11 cellular contexts compared by ENCODE assay signal in genomic region chr10:60384708-60385398, GRCh38. TPM values are rescaled to one million over a fixed set of nuclear protein-coding genes. Genes with fewer than 3 reads are reported as not detected.
DNase-seq lines count a peak whose midpoint lies in the region; ATAC-seq and TF ChIP-seq lines count a peak whose summit lies in the region.
"Had no signal": no experiment of that assay in that cellular context is flagged by ENCODE, and none has a peak within 500 bp of the region (broad histone marks: within the 10 kb centered on the region; RNA-seq: fewer than 3 reads in every experiment).

No MANE protein-coding gene starts in this region.

- H3K36me3 Mint-ChIP-seq in activated naive CD8-positive, alpha-beta T cell treated with anti-CD3 and anti-CD28 coated beads for 36 hours, result no peaks in the 10 kb centered on the region

- H3K9me3 Mint-ChIP-seq in activated naive CD8-positive, alpha-beta T cell treated with anti-CD3 and anti-CD28 coated beads for 36 hours, result no peaks in the 10 kb centered on the region
- H3K9me3 Mint-ChIP-seq: activated T-helper 2 cell treated with anti-CD3 and anti-CD28 coated beads, Interferon-gamma antibody, Interleukin-2, Interleukin-4, amounts not matched to agents 10 μg/mL and 5 μg/mL and 100 μg/mL, durations not matched to agents 14 hours and 24 hours and 36 hours had no signal

- no peak for TF ChIP-seq CTCF in AG09309 (IDR thresholded peaks at IDR 0.05; ENCODE audit: control insufficient read depth, insufficient read depth, low read depth, low read length, missing control alignments)
- TF ChIP-seq CTCF in mucosa of descending colon (IDR thresholded peaks at IDR 0.05), result no peak

- no peak overlapping the region for H3K4me3 Mint-ChIP-seq in activated naive CD8-positive, alpha-beta T cell treated with anti-CD3 and anti-CD28 coated beads for 36 hours

- ATAC-seq in HG03521 (IDR thresholded peaks at IDR 0.05; ENCODE audit: unreplicated experiment) (no peak), mucosa of descending colon (no peak)

- H3K4me3 ChIP-seq in AG09309 (ENCODE audit: control insufficient read depth, low read depth, low read length), result no peak overlapping the region
- no peak overlapping the region for H3K4me3 ChIP-seq in mucosa of descending colon
- H3K4me3 ChIP-seq: uterus had no signal

- no peaks in the 10 kb centered on the region for H3K9me3 ChIP-seq in mucosa of descending colon
- H3K9me3 ChIP-seq: uterus had no signal

- no peak overlapping the region for H3K27ac Mint-ChIP-seq in activated naive CD8-positive, alpha-beta T cell treated with anti-CD3 and anti-CD28 coated beads for 36 hours
- H3K27ac Mint-ChIP-seq: activated T-helper 2 cell treated with anti-CD3 and anti-CD28 coated beads, Interferon-gamma antibody, Interleukin-2, Interleukin-4, amounts not matched to agents 10 μg/mL and 5 μg/mL and 100 μg/mL, durations not matched to agents 14 hours and 24 hours and 36 hours had no signal

- no peaks in the 10 kb centered on the region for H3K4me1 Mint-ChIP-seq in activated naive CD8-positive, alpha-beta T cell treated with anti-CD3 and anti-CD28 coated beads for 36 hours

- intact Hi-C loops in mucosa of descending colon (cut with DNase I, micrococcal nuclease), result no loop called here

- peak; percentile 96 for DNase-seq in AG09309 (ENCODE audit: low read depth)
- peak; percentile 99 for DNase-seq in M059J (ENCODE audit: low read depth)
- DNase-seq in cerebellar nuclear complex (lab: John Stamatoyannopoulos, UW), result peak; percentile 34 to 78
- peak; percentile 35 for DNase-seq in medulla oblongata (ENCODE audit: extremely low spot score)
- no peak for DNase-seq in NCI-H1436 (lab: John Stamatoyannopoulos, UW)
- no peak for DNase-seq in mucosa of descending colon
- DNase-seq in activated naive CD8-positive, alpha-beta T cell treated with anti-CD3 and anti-CD28 coated beads for 36 hours, result no peak
- DNase-seq: DMS79 treated with DMSO at 0.1 percent for 48 hours, uterus had no signal

- no peaks in the 10 kb centered on the region for H3K36me3 ChIP-seq in mucosa of descending colon (ENCODE audit: low read depth)
- H3K36me3 ChIP-seq: uterus had no signal

- H3K4me1 ChIP-seq in mucosa of descending colon (ENCODE audit: low read depth), result peaks cover 8% of the 10 kb centered on the region
- H3K4me1 ChIP-seq: uterus had no signal

- H3K27me3 Mint-ChIP-seq in activated naive CD8-positive, alpha-beta T cell treated with anti-CD3 and anti-CD28 coated beads for 36 hours, result no peaks in the 10 kb centered on the region

RNA-seq across cellular contexts. Expression of gene ANK3, which starts 4.8 kb away (rescaled TPM):
- 4.1 and 7.6 TPM in 2 replicates for total RNA-seq in M059J (2014; rRNA removed; shearing (Covaris generic))
- 100 to 1,000 TPM in 1 of 3 donors, 10 to 100 TPM in 2; 67.7 to 145 (median 74.0) TPM for total RNA-seq in mucosa of descending colon
- 1 to 10 TPM; 1.3 to 1.7 TPM for total RNA-seq in activated naive CD8-positive, alpha-beta T cell treated with anti-CD3 and anti-CD28 coated beads for 36 hours

Comparison
In these comparisons a context has a peak if more than half of its experiments do, and no peak if none do; other contexts are left out.
1. DNase-seq: peak in AG09309 (single experiment), M059J (single experiment), cerebellar nuclear complex (2 of 2) and medulla oblongata (single experiment); none in NCI-H1436 (single experiment), mucosa of descending colon (0 of 3) and activated naive CD8-positive, alpha-beta T cell treated with anti-CD3 and anti-CD28 coated beads for 36 hours (single experiment).